Comparison of ENCODE assay signal across 14 cellular contexts in genomic region chr4:137609693-137610450, GRCh38.
DNase-seq lines count a peak whose midpoint lies in the region; ATAC-seq and TF ChIP-seq lines count a peak whose summit lies in the region.
"Had no signal": no experiment of that assay in that cellular context is flagged by ENCODE, and none has a peak within 500 bp of the region (broad histone marks: within the 10 kb centered on the region; RNA-seq: fewer than 3 reads in every experiment).

No MANE protein-coding gene starts in this region.

- H3K4me1 ChIP-seq in A673 (ENCODE audit: insufficient read depth, low read length, poor library complexity, severe bottlenecking) (peaks cover 8% of the 10 kb centered on the region), HUES64 (ENCODE audit: insufficient read depth, low read length) (peaks cover 28% of the 10 kb centered on the region)

- no peaks in the 10 kb centered on the region for H3K27me3 ChIP-seq in A673 (replicated peaks; ENCODE audit: insufficient read depth, low read depth, low read length, poor library complexity)
- no peaks in the 10 kb centered on the region for H3K27me3 ChIP-seq in HUES64 (ENCODE audit: insufficient read depth, low read length)

- H3K9me3 ChIP-seq in A673 (ENCODE audit: low read depth, low read length, poor library complexity, severe bottlenecking) (no peaks in the 10 kb centered on the region), HUES64 (ENCODE audit: insufficient read depth, low read depth, low read length) (no peaks in the 10 kb centered on the region)

- H3K9ac ChIP-seq in HUES64 (ENCODE audit: low read depth, low read length) = no peak overlapping the region

- TF ChIP-seq CTCF in A673 (conservative IDR thresholded peaks at IDR 0.05; ENCODE audit: low read depth, low read length) (no peak), fibroblast of mammary gland (conservative IDR thresholded peaks at IDR 0.05; ENCODE audit: control insufficient read depth, insufficient read depth, low read depth, low read length) (no peak), nephron (IDR thresholded peaks at IDR 0.05; ENCODE audit: unreplicated experiment in 3 of 3) (no peak)

- H3K4me1 Mint-ChIP-seq in nephron = peaks cover 32% of the 10 kb centered on the region
- H3K4me1 Mint-ChIP-seq: activated B cell treated with CpG ODN at 0.5 μM for 24 hours had no signal

- no peaks in the 10 kb centered on the region for H3K36me3 Mint-ChIP-seq in nephron (ENCODE audit: low read depth)

- POLR2A ChIA-PET in A673 (lab: Charles Lee; ENCODE audit: low non-redundant PET) = no interaction called here

- CTCF ChIA-PET in A673 (lab: Charles Lee) = interaction anchor here (0.6 kb wide), 1 partner anchor 120 kb away, joined by 3 read pairs; no protein-coding TSS in a partner anchor

- no TSS peak for BruUV-seq in A673 (replicated peaks; lab: Mats Ljungman, UMichigan)

- H3K9me3 Mint-ChIP-seq in nephron = peaks cover 2% of the 10 kb centered on the region
- H3K9me3 Mint-ChIP-seq: activated T-helper 1 cell treated with anti-CD3 and anti-CD28 coated beads, Interleukin-12 subunit alpha, Interleukin-12 subunit beta, Interleukin-2, Interleukin-4 antibody, amounts not matched to agents 30 ng/mL and 10 ng/mL and 1 ng/mL, durations not matched to agents 14 hours and 24 hours and 36 hours had no signal

- H3K27me3 Mint-ChIP-seq in nephron (ENCODE audit: low read depth) = peaks cover 3% of the 10 kb centered on the region
- H3K27me3 Mint-ChIP-seq: activated B cell treated with CpG ODN at 0.5 μM for 24 hours had no signal

- DNase-seq in A673 (ENCODE audit: low spot score) (peak; percentile 79), fibroblast of mammary gland (ENCODE audit: low read depth) (peak; percentile 39), ecto neural progenitor cell (ENCODE audit: low spot score) (no peak)
- DNase-seq: ACHN, activated B cell treated with CpG ODN at 0.5 μM for 24 hours, dermis blood vessel endothelial cell, NCI-H2029 treated with DMSO at 0.1 percent for 48 hours, posterior cingulate gyrus had no signal

- peak overlapping the region; percentile 44 to 66 (median 48) for H3K4me3 Mint-ChIP-seq in nephron
- H3K4me3 Mint-ChIP-seq: activated B cell treated with CpG ODN at 0.5 μM for 24 hours; activated T-helper 1 cell treated with anti-CD3 and anti-CD28 coated beads, Interleukin-12 subunit alpha, Interleukin-12 subunit beta, Interleukin-2, Interleukin-4 antibody, amounts not matched to agents 30 ng/mL and 10 ng/mL and 1 ng/mL, durations not matched to agents 14 hours and 24 hours and 36 hours had no signal

- ATAC-seq in HG02885 (IDR thresholded peaks at IDR 0.05; ENCODE audit: poor library complexity, unreplicated experiment) (no peak), HG02588 (IDR thresholded peaks at IDR 0.05; ENCODE audit: unreplicated experiment) (no peak), HG03342 (IDR thresholded peaks at IDR 0.05; ENCODE audit: unreplicated experiment) (no peak)

- H3K27ac Mint-ChIP-seq in nephron = peak overlapping the region; percentile 97 to 99 (median 98)
- H3K27ac Mint-ChIP-seq: activated B cell treated with CpG ODN at 0.5 μM for 24 hours; activated T-helper 1 cell treated with anti-CD3 and anti-CD28 coated beads, Interleukin-12 subunit alpha, Interleukin-12 subunit beta, Interleukin-2, Interleukin-4 antibody, amounts not matched to agents 30 ng/mL and 10 ng/mL and 1 ng/mL, durations not matched to agents 14 hours and 24 hours and 36 hours had no signal

- H3K4me3 ChIP-seq in A673 (ENCODE audit: low read depth, low read length, poor library complexity, severe bottlenecking) = peak overlapping the region; percentile 3
- H3K4me3 ChIP-seq in HUES64 (ENCODE audit: low read length) = no peak overlapping the region
- H3K4me3 ChIP-seq in fibroblast of mammary gland (ENCODE audit: control insufficient read depth, low read depth, low read length) = no peak overlapping the region

- 98% methylated on average over 2 of the region's 4 CpGs for WGBS in HUES64

- no peaks in the 10 kb centered on the region for H3K36me3 ChIP-seq in A673 (ENCODE audit: insufficient read depth, low read length, poor library complexity, severe bottlenecking)
- H3K36me3 ChIP-seq in HUES64 (ENCODE audit: insufficient read depth, low read length) = no peaks in the 10 kb centered on the region

- H3K27ac ChIP-seq in A673 (ENCODE audit: low read depth, low read length, poor library complexity, severe bottlenecking) = peak overlapping the region; percentile 44
- H3K27ac ChIP-seq in HUES64 (ENCODE audit: low read depth, low read length) = peak overlapping the region; percentile 36; the same call in 1 of the 2 replicates

- intact Hi-C loops in A673 (cut with micrococcal nuclease; ENCODE audit: unreplicated experiment) = no loop called here
